Comparison of ENCODE assay signal across 6 cellular contexts in the genomic region with DNA sequence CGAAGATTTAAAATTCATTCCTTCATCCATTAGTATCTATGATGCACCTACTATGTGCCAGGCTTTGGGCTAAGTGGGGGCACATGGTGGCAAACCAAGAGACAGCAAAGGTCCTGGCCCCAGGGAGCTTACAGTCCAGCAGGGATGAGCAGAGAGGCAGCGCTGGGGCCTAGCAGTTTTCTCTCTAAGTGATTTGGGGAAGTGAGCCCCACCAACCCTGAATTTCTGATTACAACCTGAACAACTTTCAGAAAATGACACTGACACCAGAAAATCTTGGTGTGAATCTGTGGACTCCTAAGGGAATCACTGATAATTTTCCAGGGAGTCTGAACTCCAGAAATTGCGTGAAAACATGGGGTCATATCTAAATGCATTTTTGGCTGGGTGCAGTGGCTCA.
"Had no signal": no experiment of that assay in that cellular context is flagged by ENCODE, and none has a peak within 500 bp of the region (broad histone marks: within the 10 kb centered on the region; RNA-seq: fewer than 3 reads in every experiment).

No MANE protein-coding gene starts in this region.

- DNase-seq: GDM1, GF-D8 had no signal

- FAIRE-seq: G401.6, GM12892, GM18507, GM19239 had no signal
